In genomic region chr2:65067806-65068553, GRCh38 we compare ENCODE assay signal across 11 cellular contexts. TPM values are rescaled to one million over a fixed set of nuclear protein-coding genes. Genes with fewer than 3 reads are reported as not detected.
DNase-seq lines count a peak whose midpoint lies in the region; ATAC-seq lines count a peak whose summit lies in the region.
"Had no signal": no experiment of that assay in that cellular context is flagged by ENCODE, and none has a peak within 500 bp of the region (broad histone marks: within the 10 kb centered on the region; RNA-seq: fewer than 3 reads in every experiment).

No MANE protein-coding gene starts in this region.

- peak; percentile 16 for ATAC-seq in activated T-cell treated with anti-CD3 and anti-CD28 coated beads, Interleukin-2, amount 50 U/mL, for 4 hours
- peak; percentile 5 for ATAC-seq in esophagus mucosa
- ATAC-seq in GM19467 (IDR thresholded peaks at IDR 0.05; ENCODE audit: unreplicated experiment), result no peak
- ATAC-seq: K562 had no signal

- peak overlapping the region in 1 of 5 donors; percentile 36 for H3K4me3 ChIP-seq in subcutaneous abdominal adipose tissue (ENCODE audit: low read depth in 1 of 5, low read length in 5 of 5)
- H3K4me3 ChIP-seq: K562 had no signal

- no peaks in the 10 kb centered on the region for H3K27me3 Mint-ChIP-seq in activated T-cell treated with anti-CD3 and anti-CD28 coated beads, Interleukin-2, amount 50 U/mL, for 4 hours (ENCODE audit: low read depth)
- H3K27me3 Mint-ChIP-seq in activated CD4-positive, alpha-beta memory T cell treated with anti-CD3 and anti-CD28 coated beads for 36 hours, result no peaks in the 10 kb centered on the region

- no peak overlapping the region for H3K4me3 Mint-ChIP-seq in activated T-cell treated with anti-CD3 and anti-CD28 coated beads, Interleukin-2, amount 50 U/mL, for 4 hours
- no peak overlapping the region for H3K4me3 Mint-ChIP-seq in activated CD4-positive, alpha-beta memory T cell treated with anti-CD3 and anti-CD28 coated beads for 36 hours

- peaks cover 1% of the 10 kb centered on the region for H3K36me3 Mint-ChIP-seq in activated T-cell treated with anti-CD3 and anti-CD28 coated beads, Interleukin-2, amount 50 U/mL, for 4 hours (ENCODE audit: insufficient read depth)
- peaks cover 6% of the 10 kb centered on the region for H3K36me3 Mint-ChIP-seq in activated CD4-positive, alpha-beta memory T cell treated with anti-CD3 and anti-CD28 coated beads for 36 hours

- H3K27ac Mint-ChIP-seq in activated CD4-positive, alpha-beta memory T cell treated with anti-CD3 and anti-CD28 coated beads for 36 hours, result peak overlapping the region; percentile 52

- H3K27me3 ChIP-seq in subcutaneous abdominal adipose tissue (ENCODE audit: control insufficient read depth in 5 of 5, insufficient read depth in 4 of 5, low read length in 5 of 5), result no peaks in the 10 kb centered on the region

- no peaks in the 10 kb centered on the region for H3K9me3 Mint-ChIP-seq in activated T-cell treated with anti-CD3 and anti-CD28 coated beads, Interleukin-2, amount 50 U/mL, for 4 hours
- no peaks in the 10 kb centered on the region for H3K9me3 Mint-ChIP-seq in activated CD4-positive, alpha-beta memory T cell treated with anti-CD3 and anti-CD28 coated beads for 36 hours

- H3K4me1 Mint-ChIP-seq in activated T-cell treated with anti-CD3 and anti-CD28 coated beads, Interleukin-2, amount 50 U/mL, for 4 hours (ENCODE audit: low read depth), result peaks cover 45% of the 10 kb centered on the region
- peaks cover 59% of the 10 kb centered on the region for H3K4me1 Mint-ChIP-seq in activated CD4-positive, alpha-beta memory T cell treated with anti-CD3 and anti-CD28 coated beads for 36 hours (ENCODE audit: low read depth)

- intact Hi-C loops in activated CD4-positive, alpha-beta memory T cell treated with anti-CD3 and anti-CD28 coated beads for 36 hours (cut with micrococcal nuclease), result no loop called here

- peak overlapping the region in 1 of 5 donors; percentile 31 for H3K9ac ChIP-seq in subcutaneous abdominal adipose tissue (ENCODE audit: low read length in 5 of 5)

- H3K36me3 ChIP-seq in subcutaneous abdominal adipose tissue (ENCODE audit: control insufficient read depth in 5 of 5, insufficient read depth in 5 of 5, low read length in 5 of 5), result peaks cover 0 to 40% (median 34%) of the 10 kb centered on the region in 5 donors

- H3K27ac ChIP-seq in subcutaneous abdominal adipose tissue (ENCODE audit: low read depth, low read length), result peak overlapping the region; percentile 29
- H3K27ac ChIP-seq: WERI-Rb-1 had no signal

- CTCF ChIA-PET in activated CD4-positive, alpha-beta memory T cell treated with anti-CD3 and anti-CD28 coated beads for 36 hours (lab: Charles Lee), result interaction anchor here (0.6 to 6.0 kb wide), 5 partner anchors 62 to 150 kb away, joined by 3 to 38 read pairs (median 5); partner anchors contain the start of gene RAB1A

- peaks cover 13 to 75% (median 69%) of the 10 kb centered on the region in 5 donors for H3K4me1 ChIP-seq in subcutaneous abdominal adipose tissue (ENCODE audit: control insufficient read depth in 5 of 5, insufficient read depth in 5 of 5, low read length in 5 of 5)

- POLR2A ChIA-PET in activated CD4-positive, alpha-beta memory T cell treated with anti-CD3 and anti-CD28 coated beads for 36 hours (lab: Charles Lee), result interaction anchor here (0.8 kb wide), 1 partner anchor 62 kb away, joined by 3 read pairs; the partner anchor contains the start of gene RAB1A

- no peak for DNase-seq in activated T-cell treated with anti-CD3 and anti-CD28 coated beads, Interleukin-2, amount 50 U/mL, for 4 hours
- DNase-seq in activated T-cell treated with anti-CD3 and anti-CD28 coated beads for 4 hours (no peak), NCI-H1417 (lab: John Stamatoyannopoulos, UW) (no peak), NCI-H1105 (lab: John Stamatoyannopoulos, UW) (no peak)
- DNase-seq in activated CD4-positive, alpha-beta memory T cell treated with anti-CD3 and anti-CD28 coated beads for 36 hours, result peak; percentile 26
- DNase-seq: erythroblast, WERI-Rb-1 had no signal

- no peaks in the 10 kb centered on the region for H3K9me3 ChIP-seq in subcutaneous abdominal adipose tissue (ENCODE audit: control insufficient read depth in 5 of 5, low read length in 5 of 5)

RNA-seq across cellular contexts. Expression of gene CEP68, which starts 11.8 kb away (rescaled TPM):
- 1 to 10 TPM; 2.3 to 5.4 (median 2.9) TPM for total RNA-seq in activated T-cell treated with anti-CD3 and anti-CD28 coated beads, Interleukin-2, amount 50 U/mL, for 4 hours
- total RNA-seq in activated CD4-positive, alpha-beta memory T cell treated with anti-CD3 and anti-CD28 coated beads for 36 hours, result 1 to 10 TPM; 6.6 to 8.0 TPM
- 6.8 TPM for total RNA-seq in esophagus mucosa
